In genomic region chr4:173168396-173169177, GRCh38 we compare ENCODE assay signal across 8 cellular contexts. TPM values are rescaled to one million over a fixed set of nuclear protein-coding genes. Genes with fewer than 3 reads are reported as not detected.
DNase-seq lines count a peak whose midpoint lies in the region; ATAC-seq and TF ChIP-seq lines count a peak whose summit lies in the region.

Gene GALNT7 (plus strand): TSS chr4:173168811. CDS start chr4:173168836, 25 bp downstream.

- H3K27me3 Mint-ChIP-seq in T-helper 17 cell: no peaks in the 10 kb centered on the region

- in situ Hi-C loops in GM13976 (cut with MboI; ENCODE audit: low sequenced_read_pairs, unreplicated experiment): no loop called here

- intact Hi-C loops in right cardiac atrium (cut with DNase I): loop anchor here in 1 of 4 donors (10.0 kb wide), 1 partner anchor 144 kb away; no protein-coding TSS in a partner anchor

- no peaks in the 10 kb centered on the region for H3K9me3 ChIP-seq in T-helper 17 cell (ENCODE audit: control insufficient read depth, low read length, poor library complexity, severe bottlenecking)
- H3K9me3 ChIP-seq in right cardiac atrium (ENCODE audit: control insufficient read depth, low read length): no peaks in the 10 kb centered on the region

- H3K27me3 ChIP-seq in right cardiac atrium (ENCODE audit: control insufficient read depth, insufficient read depth): no peaks in the 10 kb centered on the region
- H3K27me3 ChIP-seq in rectal smooth muscle tissue (ENCODE audit: control insufficient read depth, insufficient read depth, low read length): no peaks in the 10 kb centered on the region

- H3K4me1 ChIP-seq in right cardiac atrium (ENCODE audit: control insufficient read depth, insufficient read depth, low read length) (no peaks in the 10 kb centered on the region), rectal smooth muscle tissue (ENCODE audit: control insufficient read depth, insufficient read depth, low read length) (peaks cover 11% of the 10 kb centered on the region)

- no peak for TF ChIP-seq CTCF in GM13976 (IDR thresholded peaks at IDR 0.05; ENCODE audit: borderline replicate concordance, control extremely low read depth, extremely low read depth, insufficient read depth, missing control alignments)

- H3K27ac Mint-ChIP-seq in T-helper 17 cell: peak within 1 kb of the TSS; percentile 94

- peak; percentile 87 for DNase-seq in GM13976 (ENCODE audit: low spot score)
- DNase-seq in NCI-H1436 (lab: John Stamatoyannopoulos, UW): peak; percentile 80
- peak; percentile 21 to 57 (median 52) for DNase-seq in T-helper 17 cell
- DNase-seq in amygdala (lab: John Stamatoyannopoulos, UW): peak in 50 of 56 donors; percentile 5 to 79 (median 47)
- DNase-seq in right cardiac atrium: peak; percentile 67 to 85 (median 85)
- no peak for DNase-seq in superior temporal gyrus (ENCODE audit: extremely low spot score)

- H3K4me3 ChIP-seq in right cardiac atrium (ENCODE audit: low read length) (peak within 1 kb of the TSS; percentile 99), rectal smooth muscle tissue (ENCODE audit: low read length) (peak within 1 kb of the TSS; percentile 94)

- ATAC-seq in HG02759 (IDR thresholded peaks at IDR 0.05; ENCODE audit: unreplicated experiment) (peak; percentile 38), T-helper 17 cell (peak; percentile 65), right cardiac atrium (peak; percentile 80 to 84)

- H3K4me1 Mint-ChIP-seq in T-helper 17 cell: peaks cover 42% of the 10 kb centered on the region

- H3K27ac ChIP-seq in right cardiac atrium (ENCODE audit: low read length): peak within 1 kb of the TSS; percentile 85
- H3K27ac ChIP-seq in rectal smooth muscle tissue (ENCODE audit: low read depth, low read length): peak within 1 kb of the TSS; percentile 75

- H3K9ac ChIP-seq in rectal smooth muscle tissue (ENCODE audit: low read length): peak within 1 kb of the TSS; percentile 47

- peaks cover 4% of the 10 kb centered on the region for H3K36me3 Mint-ChIP-seq in T-helper 17 cell (ENCODE audit: low read depth)

- no peaks in the 10 kb centered on the region for H3K36me3 ChIP-seq in rectal smooth muscle tissue (ENCODE audit: control insufficient read depth, insufficient read depth, low read length)

- H3K4me3 Mint-ChIP-seq in T-helper 17 cell: peak within 1 kb of the TSS; percentile 100

- WGBS in right cardiac atrium: under 1% methylated on average over 64 of the region's 64 CpGs

RNA-seq across cellular contexts. Expression of gene GALNT7, which starts in this region (rescaled TPM):
- 10 to 100 TPM; 12.5 to 13.7 TPM for total RNA-seq in T-helper 17 cell
- 10 to 100 TPM in 1 of 4 donors, 1 to 10 TPM in 3; 7.0 to 11.0 (median 8.4) TPM for total RNA-seq in right cardiac atrium
- 3.6 TPM for polyA plus RNA-seq in right cardiac atrium
